ENCODE assay signal across 8 cellular contexts in genomic region chr5:154447074-154447725, GRCh38. TPM values are rescaled to one million over a fixed set of nuclear protein-coding genes. Genes with fewer than 3 reads are reported as not detected.
DNase-seq lines count a peak whose midpoint lies in the region; ATAC-seq and TF ChIP-seq lines count a peak whose summit lies in the region.

No MANE protein-coding gene starts in this region.

- H3K4me1 ChIP-seq in CD4-positive, CD25-positive, alpha-beta regulatory T cell (ENCODE audit: control insufficient read depth, insufficient read depth, low read length, poor library complexity, severe bottlenecking), result peaks cover 46% of the 10 kb centered on the region

- H2AFZ ChIP-seq in neural cell (ENCODE audit: low read depth, low read length), result no peak overlapping the region

- peaks cover 27% of the 10 kb centered on the region for H3K36me3 Mint-ChIP-seq in CD4-positive, CD25-positive, alpha-beta regulatory T cell

- no peak for TF ChIP-seq EP300 in neural cell (conservative IDR thresholded peaks at IDR 0.05; ENCODE audit: poor library complexity, severe bottlenecking)

- no peaks in the 10 kb centered on the region for H3K9me3 ChIP-seq in CD4-positive, CD25-positive, alpha-beta regulatory T cell (ENCODE audit: control insufficient read depth in 2 of 2, low read length in 2 of 2)
- no peaks in the 10 kb centered on the region for H3K9me3 ChIP-seq in neural cell (ENCODE audit: low read length)

- peak in 2 of 3 donors; percentile 41 to 65 for DNase-seq in CD4-positive, CD25-positive, alpha-beta regulatory T cell
- DNase-seq in NB4 (ENCODE audit: low read depth) (peak; percentile 22), dermis blood vessel endothelial cell (peak; percentile 9), NCI-H2107 (lab: John Stamatoyannopoulos, UW) (no peak), GF-D8 (lab: John Stamatoyannopoulos, UW) (no peak), NCI-H2196 treated with DMSO at 0.1 percent for 48 hours (lab: John Stamatoyannopoulos, UW; ENCODE audit: unreplicated experiment) (no peak), GM20000 (ENCODE audit: low spot score) (no peak)

- H3F3A ChIP-seq in neural cell (ENCODE audit: insufficient read depth, low read length, poor library complexity, severe bottlenecking), result no peaks in the 10 kb centered on the region

- peak overlapping the region; percentile 72 for H3K27ac ChIP-seq in CD4-positive, CD25-positive, alpha-beta regulatory T cell (ENCODE audit: insufficient read depth, low read length, poor library complexity, severe bottlenecking)
- H3K27ac ChIP-seq in neural cell (ENCODE audit: low read length), result no peak overlapping the region

- H3K4me3 ChIP-seq in CD4-positive, CD25-positive, alpha-beta regulatory T cell (ENCODE audit: low read depth, low read length), result peak overlapping the region; percentile 89
- H3K4me3 ChIP-seq in NB4 (ENCODE audit: low read depth, low read length) (peak overlapping the region; percentile 64), neural cell (ENCODE audit: low read length) (peak overlapping the region; percentile 96)

- peak overlapping the region; percentile 90 to 98 (median 94) for H3K4me3 Mint-ChIP-seq in CD4-positive, CD25-positive, alpha-beta regulatory T cell

- H3K4me1 Mint-ChIP-seq in CD4-positive, CD25-positive, alpha-beta regulatory T cell, result peaks cover 31 to 74% (median 46%) of the 10 kb centered on the region in 4 donors

- ATAC-seq in CD4-positive, CD25-positive, alpha-beta regulatory T cell (ENCODE audit: low read depth in 2 of 2), result no peak

- H3K9me3 Mint-ChIP-seq in CD4-positive, CD25-positive, alpha-beta regulatory T cell, result no peaks in the 10 kb centered on the region

- H4K20me1 ChIP-seq in neural cell (ENCODE audit: insufficient read depth), result no peaks in the 10 kb centered on the region

- TF ChIP-seq POLR2A in NB4 (IDR thresholded peaks at IDR 0.05; ENCODE audit: extremely low read depth, insufficient read length), result no peak

- H3K79me2 ChIP-seq in neural cell (replicated peaks; ENCODE audit: insufficient read depth, low read length), result peaks cover 21% of the 10 kb centered on the region

- no peak for TF ChIP-seq CTCF in NB4 (IDR thresholded peaks at IDR 0.05; ENCODE audit: low read depth, low read length)
- no peak for TF ChIP-seq CTCF in neural cell (IDR thresholded peaks at IDR 0.05; ENCODE audit: poor library complexity, severe bottlenecking)
- no peak for TF ChIP-seq CTCF in GM20000 (IDR thresholded peaks at IDR 0.05; ENCODE audit: extremely low read depth, missing control alignments)

- peak; percentile 20 for TF ChIP-seq RAD21 in neural cell (conservative IDR thresholded peaks at IDR 0.05)

- peak overlapping the region; percentile 65 for H3K9ac ChIP-seq in neural cell (ENCODE audit: low read length)

- no peaks in the 10 kb centered on the region for H3K9me2 ChIP-seq in neural cell (ENCODE audit: insufficient read depth, low read length)

- H3K27ac Mint-ChIP-seq in CD4-positive, CD25-positive, alpha-beta regulatory T cell, result peak overlapping the region; percentile 34 to 88 (median 79)

- H3K36me3 ChIP-seq in CD4-positive, CD25-positive, alpha-beta regulatory T cell (ENCODE audit: control insufficient read depth, insufficient read depth, low read length), result peaks cover 31% of the 10 kb centered on the region
- H3K36me3 ChIP-seq in neural cell (ENCODE audit: insufficient read depth, low read length), result no peaks in the 10 kb centered on the region

- H3K4me2 ChIP-seq in neural cell (ENCODE audit: low read length), result peak overlapping the region; percentile 83

- no peaks in the 10 kb centered on the region for H3K27me3 ChIP-seq in CD4-positive, CD25-positive, alpha-beta regulatory T cell (ENCODE audit: control insufficient read depth, insufficient read depth, low read length)
- H3K27me3 ChIP-seq in neural cell (ENCODE audit: insufficient read depth, low read depth, low read length), result no peaks in the 10 kb centered on the region

- H3K27me3 Mint-ChIP-seq in CD4-positive, CD25-positive, alpha-beta regulatory T cell, result peaks cover 4% of the 10 kb centered on the region

TF ChIP-seq in neural cell, 6 proteins besides CTCF, POLR2A, EP300 and RAD21:
- no peak for TF ChIP-seq EZH2 (IDR thresholded peaks at IDR 0.05; ENCODE audit: borderline replicate concordance, insufficient read depth, low read length, poor library complexity, severe bottlenecking)
- no peak for TF ChIP-seq TAF1 (IDR thresholded peaks at IDR 0.05; ENCODE audit: low read depth)
TF ChIP-seq in neural cell: peak in this region for 0.

RNA-seq across cellular contexts. Expression of gene SAP30L, which starts 1.4 kb away (rescaled TPM):
- 54.9 TPM for total RNA-seq in CD4-positive, CD25-positive, alpha-beta regulatory T cell
- 10 to 100 TPM; 30.9 to 47.3 (median 36.5) TPM for polyA plus RNA-seq in CD4-positive, CD25-positive, alpha-beta regulatory T cell
- total RNA-seq in dermis blood vessel endothelial cell, result 25.7 and 40.6 TPM in 2 replicates
- 18.5 and 32.7 TPM in 2 replicates for polyA plus RNA-seq in neural cell
- 32.8 and 40.7 TPM in 2 replicates for polyA minus RNA-seq in neural cell

RNA-seq across cellular contexts. Expression of gene HAND1, which starts 30.8 kb away (rescaled TPM):
- total RNA-seq in CD4-positive, CD25-positive, alpha-beta regulatory T cell, result not detected
- polyA plus RNA-seq in CD4-positive, CD25-positive, alpha-beta regulatory T cell, result not detected
- not detected in 2 replicates for total RNA-seq in dermis blood vessel endothelial cell
- not detected in 2 replicates for polyA plus RNA-seq in neural cell
- polyA minus RNA-seq in neural cell, result not detected in 2 replicates

Comparison
In these comparisons a context has a peak if more than half of its experiments do, and no peak if none do; other contexts are left out.
1. DNase-seq: peak in CD4-positive, CD25-positive, alpha-beta regulatory T cell (2 of 3), NB4 (single experiment) and dermis blood vessel endothelial cell (single experiment); none in NCI-H2107 (single experiment), GF-D8 (single experiment), NCI-H2196 treated with DMSO at 0.1 percent for 48 hours (single experiment) and GM20000 (single experiment).
2. Peak in every context shown above with its lines, with median percentiles within 50 percentile points of each other: H3K4me3 ChIP-seq.